Comparison of ENCODE assay signal across 13 cellular contexts in genomic region chr7:138245682-138246081, GRCh38.
A peak's percentile ranks its signal among the peaks of the same experiment; 100 is the strongest.
DNase-seq lines count a peak whose midpoint lies in the region; TF ChIP-seq lines count a peak whose summit lies in the region.
"Had no signal": no experiment of that assay in that cellular context is flagged by ENCODE, and none has a peak within 500 bp of the region (broad histone marks: within the 10 kb centered on the region; RNA-seq: fewer than 3 reads in every experiment).

No MANE protein-coding gene starts in this region.

- H3F3A ChIP-seq in smooth muscle cell (ENCODE audit: low read depth): peaks cover 19% of the 10 kb centered on the region

- no peaks in the 10 kb centered on the region for H3K9me2 ChIP-seq in hepatocyte (replicated peaks; ENCODE audit: insufficient read depth)

- TF ChIP-seq EP300 in stomach (IDR thresholded peaks at IDR 0.05): no peak
- no peak for TF ChIP-seq EP300 in suprapubic skin (IDR thresholded peaks at IDR 0.05)

- TF ChIP-seq CTCF in MCF 10A (IDR thresholded peaks at IDR 0.05; ENCODE audit: unreplicated experiment) (no peak), mammary epithelial cell (conservative IDR thresholded peaks at IDR 0.05 in 1 of 2, IDR thresholded peaks at IDR 0.05 in 1 of 2; ENCODE audit: extremely low read depth in 1 of 2, insufficient read depth in 1 of 2, low read depth in 1 of 2, low read length in 2 of 2) (no peak), hepatocyte (IDR thresholded peaks at IDR 0.05; ENCODE audit: poor library complexity) (no peak), smooth muscle cell (IDR thresholded peaks at IDR 0.05; ENCODE audit: borderline replicate concordance, insufficient read depth, poor library complexity, severe bottlenecking) (no peak), stomach (IDR thresholded peaks at IDR 0.05) (no peak), suprapubic skin (IDR thresholded peaks at IDR 0.05) (no peak)

- no peak overlapping the region for H3K9ac ChIP-seq in mammary epithelial cell (ENCODE audit: insufficient read depth, low read length)
- no peak overlapping the region for H3K9ac ChIP-seq in smooth muscle cell (ENCODE audit: low read depth)

- no peaks in the 10 kb centered on the region for H4K20me1 ChIP-seq in mammary epithelial cell (ENCODE audit: insufficient read depth, low read length)
- H4K20me1 ChIP-seq in hepatocyte (ENCODE audit: insufficient read depth, poor library complexity, severe bottlenecking): no peaks in the 10 kb centered on the region
- H4K20me1 ChIP-seq in smooth muscle cell (ENCODE audit: low read depth): no peaks in the 10 kb centered on the region

- H3K9me3 ChIP-seq in mammary epithelial cell (replicated peaks; ENCODE audit: insufficient read depth, low read length): no peaks in the 10 kb centered on the region
- H3K9me3 ChIP-seq in hepatocyte (ENCODE audit: low read depth): no peaks in the 10 kb centered on the region
- H3K9me3 ChIP-seq in smooth muscle cell (replicated peaks; ENCODE audit: low read depth): no peaks in the 10 kb centered on the region
- H3K9me3 ChIP-seq in stomach: peaks cover 0 to 16% (median 5%) of the 10 kb centered on the region in 4 donors
- H3K9me3 ChIP-seq in suprapubic skin: no peaks in the 10 kb centered on the region

- H3K27ac ChIP-seq in mammary epithelial cell (ENCODE audit: insufficient read depth, low read depth, low read length): no peak overlapping the region
- H3K27ac ChIP-seq in hepatocyte: peak overlapping the region; percentile 90
- peak overlapping the region; percentile 77 for H3K27ac ChIP-seq in smooth muscle cell (ENCODE audit: low read depth)
- H3K27ac ChIP-seq in stomach: no peak overlapping the region
- no peak overlapping the region for H3K27ac ChIP-seq in suprapubic skin
- H3K27ac ChIP-seq: tibial artery had no signal

- H3K9me3 Mint-ChIP-seq in MCF 10A (ENCODE audit: unreplicated experiment): peaks cover 11% of the 10 kb centered on the region

- peak; percentile 78 for DNase-seq in MCF 10A (ENCODE audit: unreplicated experiment)
- DNase-seq in mammary epithelial cell: no peak
- peak; percentile 57 for DNase-seq in SK-N-DZ (ENCODE audit: low spot score)
- peak; percentile 54 for DNase-seq in hepatocyte (ENCODE audit: low spot score)
- no peak for DNase-seq in smooth muscle cell (lab: John Stamatoyannopoulos, UW; ENCODE audit: unreplicated experiment)
- DNase-seq in stomach: no peak
- DNase-seq in suprapubic skin (ENCODE audit: low spot score in 2 of 2): no peak
- DNase-seq in AML-193 (lab: John Stamatoyannopoulos, UW): no peak
- DNase-seq: ACHN; activated naive CD4-positive, alpha-beta T cell; caudate nucleus; NCI-H526; tibial artery had no signal

- no peaks in the 10 kb centered on the region for H3K36me3 Mint-ChIP-seq in MCF 10A (ENCODE audit: insufficient read depth, unreplicated experiment)

- peak overlapping the region; percentile 44 for H3K27ac Mint-ChIP-seq in MCF 10A (ENCODE audit: low read depth, unreplicated experiment)

- H3K4me2 ChIP-seq in mammary epithelial cell (ENCODE audit: insufficient read depth, low read depth, low read length) (no peak overlapping the region), hepatocyte (peak overlapping the region; percentile 8), smooth muscle cell (peak overlapping the region; percentile 45)

- TF ChIP-seq POLR2A in stomach (IDR thresholded peaks at IDR 0.05) (no peak), suprapubic skin (IDR thresholded peaks at IDR 0.05) (no peak)

- dilution Hi-C loops in mammary epithelial cell (cut with HindIII; ENCODE audit: low sequenced_read_pairs): no loop called here

- H3K79me2 ChIP-seq in mammary epithelial cell (ENCODE audit: insufficient read depth, low read length): no peaks in the 10 kb centered on the region
- no peaks in the 10 kb centered on the region for H3K79me2 ChIP-seq in hepatocyte
- H3K79me2 ChIP-seq in smooth muscle cell (ENCODE audit: low read depth): no peaks in the 10 kb centered on the region

- no peak overlapping the region for H3K4me3 Mint-ChIP-seq in MCF 10A (ENCODE audit: unreplicated experiment)

- POLR2A ChIA-PET in MCF 10A (lab: Yijun Ruan, JAX): interaction anchor here (0.6 kb wide), 1 partner anchor 53 kb away, joined by 4 read pairs; no protein-coding TSS in a partner anchor

- no TSS peak for BruUV-seq in MCF 10A (replicated peaks; lab: Mats Ljungman, UMichigan)
- BruUV-seq in mammary epithelial cell (replicated peaks; lab: Mats Ljungman, UMichigan): no TSS peak

- intact Hi-C loops in MCF 10A (cut with micrococcal nuclease) (no loop called here), mammary epithelial cell (cut with micrococcal nuclease) (no loop called here), stomach (cut with DNase I; ENCODE audit: low total_unique reads) (no loop called here)

- H3K4me3 ChIP-seq in mammary epithelial cell (replicated peaks in 1 of 3; ENCODE audit: insufficient read depth in 1 of 3, low read depth in 2 of 3, low read length in 3 of 3): no peak overlapping the region
- H3K4me3 ChIP-seq in hepatocyte: no peak overlapping the region
- H3K4me3 ChIP-seq in smooth muscle cell: no peak overlapping the region
- no peak overlapping the region for H3K4me3 ChIP-seq in stomach
- no peak overlapping the region for H3K4me3 ChIP-seq in suprapubic skin
- H3K4me3 ChIP-seq: tibial artery had no signal

- H3K36me3 ChIP-seq in mammary epithelial cell (ENCODE audit: insufficient read depth, low read length) (no peaks in the 10 kb centered on the region), hepatocyte (replicated peaks; ENCODE audit: insufficient read depth, low read depth) (no peaks in the 10 kb centered on the region), smooth muscle cell (ENCODE audit: low read depth) (no peaks in the 10 kb centered on the region), stomach (no peaks in the 10 kb centered on the region), suprapubic skin (no peaks in the 10 kb centered on the region)
- H3K36me3 ChIP-seq: tibial artery had no signal

- H3K27me3 Mint-ChIP-seq in MCF 10A (ENCODE audit: insufficient read depth, unreplicated experiment): no peaks in the 10 kb centered on the region

- peaks cover 24% of the 10 kb centered on the region for H3K4me1 Mint-ChIP-seq in MCF 10A (ENCODE audit: insufficient read depth, unreplicated experiment)

- H2AFZ ChIP-seq in mammary epithelial cell (ENCODE audit: low read depth, low read length): no peak overlapping the region
- no peak overlapping the region for H2AFZ ChIP-seq in hepatocyte
- peak overlapping the region; percentile 43 for H2AFZ ChIP-seq in smooth muscle cell (ENCODE audit: low read depth)

- WGBS in mammary epithelial cell (ENCODE audit: low coverage, missing lambda C conversion rate): 50% methylated on average over 1 of the region's 1 CpG
- WGBS in hepatocyte (ENCODE audit: low lambda C conversion rate, missing lambda C conversion rate): 45% methylated on average over 1 of the region's 1 CpG
- 45% methylated on average over 1 of the region's 1 CpG for WGBS in smooth muscle cell (ENCODE audit: low lambda C conversion rate)
- WGBS in stomach, 5 donors: 74 to 95% (median 82%) methylated on average over 1 of the region's 1 CpG
- 71% methylated on average over 1 of the region's 1 CpG for WGBS in suprapubic skin

- no peaks in the 10 kb centered on the region for H3K4me1 ChIP-seq in mammary epithelial cell (ENCODE audit: insufficient read depth, low read length)
- peaks cover 23% of the 10 kb centered on the region for H3K4me1 ChIP-seq in hepatocyte (ENCODE audit: insufficient read depth)
- H3K4me1 ChIP-seq in smooth muscle cell (ENCODE audit: low read depth): peaks cover 56% of the 10 kb centered on the region
- peaks cover 0 to 4% (median 3%) of the 10 kb centered on the region in 4 donors for H3K4me1 ChIP-seq in stomach
- no peaks in the 10 kb centered on the region for H3K4me1 ChIP-seq in suprapubic skin
- H3K4me1 ChIP-seq: tibial artery had no signal

- CTCF ChIA-PET in MCF 10A (lab: Yijun Ruan, JAX) (no interaction called here), mammary epithelial cell (lab: Charles Lee; ENCODE audit: low non-redundant PET) (no interaction called here)

- in situ Hi-C loops in mammary epithelial cell (cut with MboI; ENCODE audit: low sequenced_read_pairs in 2 of 2): no loop called here

- H3K27me3 ChIP-seq in mammary epithelial cell (ENCODE audit: insufficient read depth, low read length) (no peaks in the 10 kb centered on the region), hepatocyte (no peaks in the 10 kb centered on the region), smooth muscle cell (ENCODE audit: low read depth) (no peaks in the 10 kb centered on the region), stomach (no peaks in the 10 kb centered on the region), suprapubic skin (no peaks in the 10 kb centered on the region)
- H3K27me3 ChIP-seq: tibial artery had no signal

Comparison
In these comparisons a context has a peak if more than half of its experiments do, and no peak if none do; other contexts are left out.
1. DNase-seq: peak in MCF 10A (single experiment), SK-N-DZ (single experiment) and hepatocyte (single experiment); none in mammary epithelial cell (single experiment), smooth muscle cell (single experiment), stomach (single experiment), suprapubic skin (0 of 2) and AML-193 (0 of 2).
2. H3K27ac ChIP-seq: peak in hepatocyte (single experiment) and smooth muscle cell (single experiment); none in mammary epithelial cell (single experiment), stomach (0 of 5) and suprapubic skin (single experiment).